19 cellular contexts compared by ENCODE assay signal in genomic region chr11:88415495-88415894, GRCh38.
A peak's percentile ranks its signal among the peaks of the same experiment; 100 is the strongest.
DNase-seq lines count a peak whose midpoint lies in the region; ATAC-seq and TF ChIP-seq lines count a peak whose summit lies in the region.
"Had no signal": no experiment of that assay in that cellular context is flagged by ENCODE, and none has a peak within 500 bp of the region (broad histone marks: within the 10 kb centered on the region; RNA-seq: fewer than 3 reads in every experiment).

No MANE protein-coding gene starts in this region.

- peak; percentile 22 for ATAC-seq in activated CD8-positive, alpha-beta memory T cell treated with anti-CD3 and anti-CD28 coated beads, Interleukin-2, amount 10 ng/mL, durations not matched to agents 7 days and 5 days
- peak; percentile 4 for ATAC-seq in GM18511 (IDR thresholded peaks at IDR 0.05; ENCODE audit: unreplicated experiment)
- ATAC-seq in RWPE2 (ENCODE audit: low read depth) = no peak
- ATAC-seq in left cardiac atrium = no peak
- ATAC-seq: GM12878, left lung, psoas muscle had no signal

- no peak overlapping the region for H3K4me3 ChIP-seq in RWPE2 (ENCODE audit: severe bottlenecking)
- H3K4me3 ChIP-seq: GM12878, left lung, psoas muscle, smooth muscle cell, uterus had no signal

- peaks cover 2% of the 10 kb centered on the region for H3K27me3 Mint-ChIP-seq in activated CD8-positive, alpha-beta memory T cell treated with anti-CD3 and anti-CD28 coated beads, Interleukin-2, amount 10 ng/mL, durations not matched to agents 7 days and 5 days
- no peaks in the 10 kb centered on the region for H3K27me3 Mint-ChIP-seq in dendritic cell treated with granulocyte-macrophage colony-stimulating factor and Interleukin-4, amounts not matched to agents 40 ng/mL and 50 ng/mL, for 4 days

- peak overlapping the region; percentile 84 for H3K27ac Mint-ChIP-seq in activated CD8-positive, alpha-beta memory T cell treated with anti-CD3 and anti-CD28 coated beads, Interleukin-2, amount 10 ng/mL, durations not matched to agents 7 days and 5 days
- H3K27ac Mint-ChIP-seq in dendritic cell treated with granulocyte-macrophage colony-stimulating factor and Interleukin-4, amounts not matched to agents 40 ng/mL and 50 ng/mL, for 4 days = peak overlapping the region; percentile 99

- H3K27me3 ChIP-seq in RWPE2 (ENCODE audit: insufficient read depth, poor library complexity, severe bottlenecking) = no peaks in the 10 kb centered on the region
- H3K27me3 ChIP-seq: left lung, uterus had no signal

- H3K27ac ChIP-seq in RWPE2 (ENCODE audit: poor library complexity, severe bottlenecking) = peak overlapping the region; percentile 53
- H3K27ac ChIP-seq: KMS-11, psoas muscle, uterus had no signal

- peaks cover 75% of the 10 kb centered on the region for H3K4me1 Mint-ChIP-seq in activated CD8-positive, alpha-beta memory T cell treated with anti-CD3 and anti-CD28 coated beads, Interleukin-2, amount 10 ng/mL, durations not matched to agents 7 days and 5 days
- H3K4me1 Mint-ChIP-seq in dendritic cell treated with granulocyte-macrophage colony-stimulating factor and Interleukin-4, amounts not matched to agents 40 ng/mL and 50 ng/mL, for 4 days (ENCODE audit: low read depth) = peaks cover 70% of the 10 kb centered on the region

- peak overlapping the region; percentile 47 for H3K4me3 Mint-ChIP-seq in activated CD8-positive, alpha-beta memory T cell treated with anti-CD3 and anti-CD28 coated beads, Interleukin-2, amount 10 ng/mL, durations not matched to agents 7 days and 5 days
- H3K4me3 Mint-ChIP-seq in dendritic cell treated with granulocyte-macrophage colony-stimulating factor and Interleukin-4, amounts not matched to agents 40 ng/mL and 50 ng/mL, for 4 days = peak overlapping the region; percentile 71

- no peaks in the 10 kb centered on the region for H3K9me3 ChIP-seq in RWPE2 (ENCODE audit: severe bottlenecking)
- H3K9me3 ChIP-seq: left lung, uterus had no signal

- intact Hi-C loops in dendritic cell treated with granulocyte-macrophage colony-stimulating factor and Interleukin-4, amounts not matched to agents 40 ng/mL and 50 ng/mL, for 4 days (cut with micrococcal nuclease) = loop anchor here (2.0 kb wide), 1 partner anchor 61 kb away; no protein-coding TSS in a partner anchor
- intact Hi-C loops in left cardiac atrium (cut with DNase I) = no loop called here

- TF ChIP-seq CTCF in RWPE2 (IDR thresholded peaks at IDR 0.05; ENCODE audit: poor library complexity, severe bottlenecking) = no peak

- H3K9me3 Mint-ChIP-seq in activated CD8-positive, alpha-beta memory T cell treated with anti-CD3 and anti-CD28 coated beads, Interleukin-2, amount 10 ng/mL, durations not matched to agents 7 days and 5 days (ENCODE audit: low read depth) = peaks cover 5% of the 10 kb centered on the region
- no peaks in the 10 kb centered on the region for H3K9me3 Mint-ChIP-seq in dendritic cell treated with granulocyte-macrophage colony-stimulating factor and Interleukin-4, amounts not matched to agents 40 ng/mL and 50 ng/mL, for 4 days

- H3K36me3 ChIP-seq in RWPE2 (ENCODE audit: low read depth) = no peaks in the 10 kb centered on the region
- H3K36me3 ChIP-seq: left lung, uterus had no signal

- peaks cover 33% of the 10 kb centered on the region for H3K36me3 Mint-ChIP-seq in activated CD8-positive, alpha-beta memory T cell treated with anti-CD3 and anti-CD28 coated beads, Interleukin-2, amount 10 ng/mL, durations not matched to agents 7 days and 5 days
- peaks cover 15% of the 10 kb centered on the region for H3K36me3 Mint-ChIP-seq in dendritic cell treated with granulocyte-macrophage colony-stimulating factor and Interleukin-4, amounts not matched to agents 40 ng/mL and 50 ng/mL, for 4 days (ENCODE audit: low read depth)

- CTCF ChIA-PET in activated CD8-positive, alpha-beta memory T cell treated with anti-CD3 and anti-CD28 coated beads, Interleukin-2, amount 10 ng/mL, durations not matched to agents 7 days and 5 days (lab: Charles Lee) = interaction anchor here (1.2 to 1.5 kb wide), 3 partner anchors 58 to 312 kb away, joined by 3 to 4 read pairs (median 3); partner anchors contain the start of gene CTSC

- no peak for DNase-seq in activated CD8-positive, alpha-beta memory T cell treated with anti-CD3 and anti-CD28 coated beads, Interleukin-2, amount 10 ng/mL, durations not matched to agents 7 days and 5 days
- DNase-seq in activated CD8-positive, alpha-beta memory T cell treated with anti-CD3 and anti-CD28 coated beads, Interleukin-2, amount 50 U/mL, for 48 hours = no peak
- no peak for DNase-seq in RWPE2 (ENCODE audit: low spot score)
- DNase-seq in dermis blood vessel endothelial cell = no peak
- DNase-seq in left cardiac atrium = no peak
- no peak for DNase-seq in activated effector memory CD4-positive, alpha-beta T cell treated with anti-CD3 and anti-CD28 coated beads, Interleukin-2, amount 50 U/mL, for 16 hours
- DNase-seq: activated CD4-positive, alpha-beta T cell treated with anti-CD3 and anti-CD28 coated beads, Interleukin-2, amount 50 U/mL, for 1 hour; cerebellar nuclear complex; effector memory CD4-positive, alpha-beta T cell; left lung; psoas muscle; stimulated activated CD4-positive, alpha-beta T cell treated with anti-CD3 and anti-CD28 coated beads, Interleukin-4, amount 100 ng/mL, for 4 hours; substantia nigra; uterus had no signal

- peaks cover 56% of the 10 kb centered on the region for H3K4me1 ChIP-seq in RWPE2 (ENCODE audit: insufficient read depth, poor library complexity, severe bottlenecking)
- H3K4me1 ChIP-seq: psoas muscle, uterus had no signal

Comparison
In these comparisons a context has a peak if more than half of its experiments do, and no peak if none do; other contexts are left out.
1. ATAC-seq: peak in activated CD8-positive, alpha-beta memory T cell treated with anti-CD3 and anti-CD28 coated beads, Interleukin-2, amount 10 ng/mL, durations not matched to agents 7 days and 5 days (single experiment) and GM18511 (single experiment); none in RWPE2 (single experiment) and left cardiac atrium (0 of 2).